Comparison of ENCODE assay signal across 8 cellular contexts in the genomic region with DNA sequence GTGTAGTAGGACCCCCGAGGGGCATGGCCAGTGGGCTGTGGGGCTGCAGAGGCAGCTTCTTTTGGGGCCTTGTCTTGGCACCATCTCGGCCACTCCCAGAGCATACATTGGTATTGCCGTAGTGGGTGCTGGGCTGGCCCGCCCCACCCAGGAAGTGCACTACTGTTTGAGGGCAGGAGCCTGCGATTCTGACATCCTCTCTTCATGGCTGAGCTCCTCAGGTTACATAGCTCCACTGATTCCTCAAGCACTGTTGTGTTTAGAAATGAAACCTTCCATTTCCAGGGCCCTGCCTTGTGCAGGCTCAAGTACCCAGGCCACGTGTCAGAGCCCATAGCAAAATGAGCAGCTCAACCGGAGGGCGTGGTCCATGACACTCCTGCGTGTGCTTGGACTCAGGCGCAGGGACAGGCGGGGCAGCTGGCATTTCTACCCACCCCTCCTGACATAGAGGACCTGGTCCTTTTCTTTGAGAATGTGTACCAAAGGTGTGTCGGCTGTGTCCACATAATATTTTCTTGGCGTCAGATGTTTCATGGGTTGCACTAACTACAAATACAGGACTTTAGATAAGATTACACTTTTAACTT.
DNase-seq lines count a peak whose midpoint lies in the region; ATAC-seq, FAIRE-seq and TF ChIP-seq lines count a peak whose summit lies in the region.

No MANE protein-coding gene starts in this region.

- DNase-seq in GM12892 (ENCODE audit: insufficient read length) (no peak), NCI-H187 (lab: John Stamatoyannopoulos, UW) (peak; percentile 7 to 62), left lobe of liver (ENCODE audit: low spot score) (no peak), BE2C (no peak), retina (no peak)
- peak; percentile 65 for DNase-seq in activated T-cell treated with anti-CD3 and anti-CD28 coated beads, Interleukin-2, amount 50 U/mL, for 48 hours

- H3K4me1 ChIP-seq in muscle layer of duodenum (ENCODE audit: control insufficient read depth in 1 of 2, insufficient read depth in 2 of 2, low read length in 2 of 2) (peaks cover 19 to 22% of the 10 kb centered on the region in 2 donors), BE2C (peaks cover 13% of the 10 kb centered on the region; the same call in 1 of the 2 replicates)

- FAIRE-seq in GM12892 (lab: Jason Lieb, UNC) = peak; percentile 85

- ATAC-seq in GM21737 (IDR thresholded peaks at IDR 0.05; ENCODE audit: unreplicated experiment) (peak; percentile 53), left lobe of liver (no peak)

- peak overlapping the region; percentile 81 for H3K27ac ChIP-seq in muscle layer of duodenum (ENCODE audit: low read length)

- H3K9me3 ChIP-seq in muscle layer of duodenum (ENCODE audit: control insufficient read depth in 1 of 2, low read length in 2 of 2) (no peaks in the 10 kb centered on the region), BE2C (no peaks in the 10 kb centered on the region)

- TF ChIP-seq POLR2A in GM12892 (IDR thresholded peaks at IDR 0.05; ENCODE audit: low read depth, low read length) = peak; percentile 59; the same call in 1 of the 2 replicates

- H3K36me3 ChIP-seq in muscle layer of duodenum (ENCODE audit: control insufficient read depth in 1 of 2, insufficient read depth in 2 of 2, low read length in 2 of 2) (no peaks in the 10 kb centered on the region), BE2C (no peaks in the 10 kb centered on the region)

- H3K4me3 ChIP-seq in muscle layer of duodenum (ENCODE audit: low read depth in 1 of 2, low read length in 2 of 2) = no peak overlapping the region
- no peak overlapping the region for H3K4me3 ChIP-seq in BE2C (ENCODE audit: low read depth, low read length)

- H3K27me3 ChIP-seq in muscle layer of duodenum (ENCODE audit: low read depth, low read length) (no peaks in the 10 kb centered on the region), BE2C (no peaks in the 10 kb centered on the region)

- no peak for TF ChIP-seq CTCF in BE2C (IDR thresholded peaks at IDR 0.05; ENCODE audit: low read depth, low read length)

Comparison
In these comparisons a context has a peak if more than half of its experiments do, and no peak if none do; other contexts are left out.
1. DNase-seq: peak in NCI-H187 (2 of 2) and activated T-cell treated with anti-CD3 and anti-CD28 coated beads, Interleukin-2, amount 50 U/mL, for 48 hours (2 of 2); none in GM12892 (single experiment), left lobe of liver (single experiment), BE2C (single experiment) and retina (single experiment).